ENCODE assay signal across 9 cellular contexts in genomic region chr17:39001703-39002637, GRCh38. TPM values are rescaled to one million over a fixed set of nuclear protein-coding genes. Genes with fewer than 3 reads are reported as not detected.
DNase-seq lines count a peak whose midpoint lies in the region; ATAC-seq and TF ChIP-seq lines count a peak whose summit lies in the region.
"Had no signal": no experiment of that assay in that cellular context is flagged by ENCODE, and none has a peak within 500 bp of the region (broad histone marks: within the 10 kb centered on the region; RNA-seq: fewer than 3 reads in every experiment).

No MANE protein-coding gene starts in this region.

- H3K4me3 ChIP-seq in colonic mucosa: no peak overlapping the region
- H3K4me3 ChIP-seq in lung: no peak overlapping the region

- H3K9me3 ChIP-seq in colonic mucosa: no peaks in the 10 kb centered on the region
- peaks cover 0 to 4% of the 10 kb centered on the region in 2 donors for H3K9me3 ChIP-seq in lung (ENCODE audit: control insufficient read depth in 2 of 2, insufficient read depth in 1 of 2, low read length in 1 of 2)

- H3K36me3 ChIP-seq in colonic mucosa: no peaks in the 10 kb centered on the region
- H3K36me3 ChIP-seq in lung (ENCODE audit: control insufficient read depth in 2 of 2, insufficient read depth in 2 of 2, low read length in 2 of 2): no peaks in the 10 kb centered on the region

- 28 to 36% methylated on average over 9 of the region's 9 CpGs for WGBS in lung, 2 donors

- intact Hi-C loops in colonic mucosa (cut with DNase I): no loop called here

- H3K27me3 ChIP-seq in colonic mucosa (no peaks in the 10 kb centered on the region), lung (ENCODE audit: control insufficient read depth, insufficient read depth) (no peaks in the 10 kb centered on the region)

- H3K4me1 ChIP-seq in colonic mucosa (no peaks in the 10 kb centered on the region), lung (ENCODE audit: control insufficient read depth in 2 of 2, insufficient read depth in 2 of 2, low read length in 2 of 2) (no peaks in the 10 kb centered on the region)

- ATAC-seq in lung (ENCODE audit: insufficient read depth, low FRiP score): peak; percentile 87
- ATAC-seq in HG02852 (IDR thresholded peaks at IDR 0.05; ENCODE audit: unreplicated experiment): no peak
- no peak for ATAC-seq in HG03039 (IDR thresholded peaks at IDR 0.05; ENCODE audit: unreplicated experiment)

- peak; percentile 31 for DNase-seq in stimulated activated CD4-positive, alpha-beta T cell treated with anti-CD3 and anti-CD28 coated beads, Interleukin-15, amount 100 ng/mL, for 24 hours
- no peak for DNase-seq in stimulated activated CD4-positive, alpha-beta T cell treated with anti-CD3 and anti-CD28 coated beads, Interleukin-1b, Interleukin-23, amount 100 ng/mL, for 48 hours
- DNase-seq in colonic mucosa (peak; percentile 60), lung (ENCODE audit: low spot score) (peak; percentile 68), NCI-H1930 (lab: John Stamatoyannopoulos, UW) (no peak)
- no peak for DNase-seq in effector CD4-positive, alpha-beta T cell

- TF ChIP-seq CTCF in colonic mucosa (IDR thresholded peaks at IDR 0.05): no peak
- TF ChIP-seq CTCF in lung (IDR thresholded peaks at IDR 0.05; ENCODE audit: control extremely low read depth, extremely low read depth): no peak

- H3K27ac ChIP-seq in colonic mucosa: peak overlapping the region; percentile 45
- peak overlapping the region; percentile 82 to 90 for H3K27ac ChIP-seq in lung (ENCODE audit: low read depth in 1 of 2, low read length in 1 of 2)

- H3K9ac ChIP-seq in colonic mucosa (ENCODE audit: low read depth in 2 of 2, low read length in 2 of 2): peak overlapping the region in 1 of 2 donors; percentile 34

RNA-seq across cellular contexts. Expression of gene FBXO47, which starts 34.8 kb away (rescaled TPM):
- total RNA-seq in colonic mucosa (not detected), lung (not detected)
- polyA plus RNA-seq in lung: not detected
- total RNA-seq: pulmonary artery endothelial cell had no signal

Comparison
In these comparisons a context has a peak if more than half of its experiments do, and no peak if none do; other contexts are left out.
1. DNase-seq: peak in stimulated activated CD4-positive, alpha-beta T cell treated with anti-CD3 and anti-CD28 coated beads, Interleukin-15, amount 100 ng/mL, for 24 hours (single experiment), colonic mucosa (single experiment) and lung (single experiment); none in stimulated activated CD4-positive, alpha-beta T cell treated with anti-CD3 and anti-CD28 coated beads, Interleukin-1b, Interleukin-23, amount 100 ng/mL, for 48 hours (single experiment), effector CD4-positive, alpha-beta T cell (single experiment) and NCI-H1930 (0 of 2).